Comparison of ENCODE assay signal across 1 cellular context in the genomic region with DNA sequence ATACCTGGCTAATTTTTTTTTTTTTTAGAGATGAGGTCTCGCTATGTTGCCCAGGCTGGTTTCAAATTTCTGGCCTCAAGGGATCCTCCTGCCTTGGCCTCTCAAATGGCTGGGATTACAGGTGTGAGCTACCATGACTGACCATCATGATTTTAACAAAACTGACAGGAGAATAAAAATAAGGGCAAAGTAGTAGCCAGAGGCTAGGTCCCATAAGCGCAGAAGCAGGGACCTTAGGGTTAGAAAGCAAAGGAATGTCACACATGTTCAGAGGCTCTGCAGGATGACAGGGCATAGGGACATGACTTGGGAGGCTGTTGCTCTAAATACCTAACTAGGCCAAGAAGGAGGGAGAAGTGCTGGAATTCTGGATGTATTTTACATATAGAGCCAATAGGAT.
TF ChIP-seq lines count a peak whose summit lies in the region.

No MANE protein-coding gene starts in this region.

TF ChIP-seq in HEK293, 187 proteins besides CTCF, POLR2A, EP300 and RAD21 (continued from another document):
- TF ChIP-seq ZNF311 (tag by site-specific recombination; IDR thresholded peaks at IDR 0.05; ENCODE audit: borderline replicate concordance) = no peak
- TF ChIP-seq ZFP3 (tag by site-specific recombination; IDR thresholded peaks at IDR 0.05; ENCODE audit: low read depth) = no peak
- no peak for TF ChIP-seq PRDM2 (tag by site-specific recombination; IDR thresholded peaks at IDR 0.05; ENCODE audit: borderline replicate concordance)
- no peak for TF ChIP-seq ZNF114 (tag by site-specific recombination; IDR thresholded peaks at IDR 0.05)
- TF ChIP-seq ZSCAN16 (tag by site-specific recombination; IDR thresholded peaks at IDR 0.05) = no peak
- no peak for TF ChIP-seq ZNF610 (tag by site-specific recombination; IDR thresholded peaks at IDR 0.05; ENCODE audit: borderline replicate concordance)
- no peak for TF ChIP-seq ZNF791 (tag by site-specific recombination; IDR thresholded peaks at IDR 0.05)
